In genomic region chr9:81351166-81351565, GRCh38 we compare ENCODE assay signal across 29 cellular contexts.
"Had no signal": no experiment of that assay in that cellular context is flagged by ENCODE, and none has a peak within 500 bp of the region (broad histone marks: within the 10 kb centered on the region; RNA-seq: fewer than 3 reads in every experiment).

No MANE protein-coding gene starts in this region.

- H3K4me2 ChIP-seq: smooth muscle cell had no signal

- H3K4me1 ChIP-seq: parathyroid adenoma, psoas muscle, spleen, suprapubic skin, testis, tibial artery, transverse colon, upper lobe of right lung, uterus had no signal

- H3K27ac ChIP-seq: ovary, parathyroid adenoma, psoas muscle, skin epidermis, spleen, suprapubic skin, testis, tibial artery, transverse colon, upper lobe of right lung, uterus had no signal

- H3K4me3 ChIP-seq: ovary, psoas muscle, skin epidermis, smooth muscle cell, spleen, suprapubic skin, testis, tibial artery, transverse colon, upper lobe of right lung, uterus had no signal

- H3K9me3 ChIP-seq: ovary, psoas muscle, spleen, suprapubic skin, testis, tibial artery, transverse colon, upper lobe of right lung, uterus had no signal

- DNase-seq: naive thymus-derived CD8-positive, alpha-beta T cell; nephron progenitor cell; occipital lobe; ovary; posterior cingulate gyrus; psoas muscle; right cardiac atrium; spleen; stimulated activated CD4-positive, alpha-beta T cell treated with anti-CD3 and anti-CD28 coated beads, Interleukin-12 subunit alpha, Interleukin-12 subunit beta, amount 100 ng/mL, for 4 hours; stimulated activated CD4-positive, alpha-beta T cell treated with anti-CD3 and anti-CD28 coated beads, Interleukin-1b, Interleukin-23, amount 100 ng/mL, for 48 hours; stimulated activated CD4-positive, alpha-beta T cell treated with anti-CD3 and anti-CD28 coated beads, Interleukin-4, amount 100 ng/mL, for 1 hour; stimulated activated CD4-positive, alpha-beta T cell treated with anti-CD3 and anti-CD28 coated beads, Interleukin-4, amount 100 ng/mL, for 4 hours; stimulated activated CD8-positive, alpha-beta memory T cell treated with anti-CD3 and anti-CD28 coated beads, Interleukin-4, amount 100 ng/mL, for 48 hours; stimulated activated naive CD4-positive, alpha-beta T cell; stimulated activated naive CD8-positive, alpha-beta T cell treated with anti-CD3 and anti-CD28 coated beads, Interleukin-15, amount 100 ng/mL, for 72 hours; stimulated activated naive CD8-positive, alpha-beta T cell treated with anti-CD3 and anti-CD28 coated beads, Interleukin-15, Interleukin-2, amounts not matched to agents 100 U/mL and 50 U/mL, for 24 hours; substantia nigra; testis; tibial artery; transverse colon; upper lobe of right lung; uterus had no signal

- ATAC-seq: naive thymus-derived CD8-positive, alpha-beta T cell; natural killer cell treated with Interleukin-12 subunit alpha and Interleukin-12 subunit beta and Interleukin-15 and Interleukin-18, amount 100 ng/mL, for 72 hours; psoas muscle; right cardiac atrium; sciatic nerve; stimulated activated memory B cell treated with anti-CD40 and anti-IgM and Interleukin-4, amounts not matched to agents 10 μg/mL and 1 μg/mL and 100 μg/mL, for 72 hours; stimulated activated naive CD8-positive, alpha-beta T cell treated with anti-CD3 and anti-CD28 coated beads, Interleukin-15, amount 100 ng/mL, for 72 hours; stimulated activated naive CD8-positive, alpha-beta T cell treated with anti-CD3 and anti-CD28 coated beads, Interleukin-15, Interleukin-2, amounts not matched to agents 100 U/mL and 50 U/mL, for 24 hours; upper lobe of right lung had no signal
